Comparison of ENCODE assay signal across 9 cellular contexts in the genomic region with DNA sequence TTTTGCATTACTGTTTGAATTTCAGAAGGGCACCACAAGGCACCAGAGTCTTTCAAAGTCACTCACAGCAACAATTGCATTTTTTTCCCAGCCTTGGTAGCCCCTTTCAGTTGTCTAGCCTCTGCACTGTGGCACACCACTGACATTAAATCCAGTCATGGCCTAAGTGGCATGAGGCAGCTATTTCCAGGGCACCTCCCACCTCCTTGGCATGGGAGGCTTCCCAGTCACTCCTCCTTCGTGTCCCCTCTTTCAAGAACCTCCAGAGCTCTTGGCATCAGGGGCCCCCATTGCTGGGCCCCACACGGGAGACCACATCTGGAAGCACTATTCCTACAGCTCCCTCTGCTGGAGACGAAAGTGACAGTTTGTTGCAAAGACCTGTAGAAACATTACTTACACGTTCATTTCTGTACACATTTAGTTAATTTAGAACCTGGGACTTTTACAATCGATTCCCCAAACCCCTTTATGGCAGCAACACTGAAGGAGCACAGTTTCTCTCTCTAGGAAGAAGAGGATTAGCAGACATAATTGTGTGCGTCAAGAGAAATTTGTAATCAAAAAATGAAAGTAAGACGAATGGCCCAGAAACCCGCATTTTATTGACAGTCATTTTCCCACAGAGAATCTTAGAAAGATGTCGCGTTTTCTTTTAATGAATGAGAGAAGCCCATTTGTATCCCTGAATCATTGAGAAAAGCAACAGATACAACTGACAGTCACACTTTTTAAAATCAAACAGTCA. TPM values are rescaled to one million over a fixed set of nuclear protein-coding genes. Genes with fewer than 3 reads are reported as not detected.
DNase-seq lines count a peak whose midpoint lies in the region; ATAC-seq, FAIRE-seq and TF ChIP-seq lines count a peak whose summit lies in the region.
"Had no signal": no experiment of that assay in that cellular context is flagged by ENCODE, and none has a peak within 500 bp of the region (broad histone marks: within the 10 kb centered on the region; RNA-seq: fewer than 3 reads in every experiment).

No MANE protein-coding gene starts in this region.

- H3K4me2 ChIP-seq in MM.1S (ENCODE audit: low read depth, low read length) (no peak overlapping the region), K562 (ENCODE audit: insufficient read depth, low read length) (no peak overlapping the region), neural cell (ENCODE audit: low read length) (no peak overlapping the region)

- DNase-seq in NCI-H82 (lab: John Stamatoyannopoulos, UW) (peak; percentile 65), NCI-H82 treated with DMSO at 0.1 percent for 48 hours (lab: John Stamatoyannopoulos, UW; ENCODE audit: unreplicated experiment) (no peak), MM.1S (no peak), K562 (ENCODE audit: extremely low read depth in 1 of 4, low spot score in 3 of 4) (peak in 3 of 4 experiments; percentile 66 to 74 (median 67)), NCI-H128 (lab: John Stamatoyannopoulos, UW; ENCODE audit: unreplicated experiment) (no peak), H4 (ENCODE audit: low spot score) (no peak), GF-D8 (lab: John Stamatoyannopoulos, UW) (no peak)

- POLR2A ChIA-PET in K562 (lab: Yijun Ruan, JAX): interaction anchor here (0.7 to 1.1 kb wide), 8 partner anchors 9 to 133 kb away, joined by 3 to 6 read pairs (median 4); no protein-coding TSS in a partner anchor

- peak; percentile 76 for TF ChIP-seq POLR2A in K562 (conservative IDR thresholded peaks at IDR 0.05)

- peaks cover 9% of the 10 kb centered on the region for H3K27me3 ChIP-seq in MM.1S (replicated peaks; ENCODE audit: insufficient read depth, low read length)
- H3K27me3 ChIP-seq in K562 (ENCODE audit: control insufficient read depth in 2 of 2, insufficient read depth in 2 of 2, low read length in 2 of 2): no peaks in the 10 kb centered on the region
- H3K27me3 ChIP-seq in neural cell (ENCODE audit: insufficient read depth, low read depth, low read length): peaks cover 14% of the 10 kb centered on the region

- peak; percentile 71 for ATAC-seq in K562

- H3K9me3 ChIP-seq in MM.1S (replicated peaks; ENCODE audit: insufficient read depth, low read length) (no peaks in the 10 kb centered on the region), K562 (replicated peaks; ENCODE audit: control insufficient read depth, insufficient read depth, low read depth, low read length) (no peaks in the 10 kb centered on the region), neural cell (ENCODE audit: low read length) (no peaks in the 10 kb centered on the region)

- TF ChIP-seq EP300 in K562 (IDR thresholded peaks at IDR 0.05; ENCODE audit: low read length) (no peak), neural cell (conservative IDR thresholded peaks at IDR 0.05; ENCODE audit: poor library complexity, severe bottlenecking) (no peak)

- H3K79me2 ChIP-seq in MM.1S (ENCODE audit: low read length) (peaks cover 37% of the 10 kb centered on the region), K562 (ENCODE audit: control insufficient read depth, insufficient read depth, low read length) (peaks cover 39% of the 10 kb centered on the region), neural cell (replicated peaks; ENCODE audit: insufficient read depth, low read length) (no peaks in the 10 kb centered on the region)

- H3F3A ChIP-seq in MM.1S (ENCODE audit: insufficient read depth, low read length): peaks cover 16% of the 10 kb centered on the region
- H3F3A ChIP-seq in neural cell (ENCODE audit: insufficient read depth, low read length, poor library complexity, severe bottlenecking): no peaks in the 10 kb centered on the region

- no peaks in the 10 kb centered on the region for H3K9me2 ChIP-seq in MM.1S (replicated peaks; ENCODE audit: insufficient read depth, low read length)
- H3K9me2 ChIP-seq in neural cell (ENCODE audit: insufficient read depth, low read length): no peaks in the 10 kb centered on the region

- H3K36me3 ChIP-seq in MM.1S (replicated peaks; ENCODE audit: insufficient read depth, low read length) (no peaks in the 10 kb centered on the region), K562 (ENCODE audit: control insufficient read depth, insufficient read depth, low read length) (peaks cover 63% of the 10 kb centered on the region), neural cell (ENCODE audit: insufficient read depth, low read length) (no peaks in the 10 kb centered on the region)

- WGBS in K562 (ENCODE audit: insufficient coverage, low coverage, missing lambda C conversion rate): 61% methylated on average over 10 of the region's 10 CpGs

- H2AFZ ChIP-seq in MM.1S (ENCODE audit: low read length) (no peak overlapping the region), K562 (ENCODE audit: low read depth, low read length) (no peak overlapping the region), neural cell (ENCODE audit: low read depth, low read length) (no peak overlapping the region)

- in situ Hi-C loops in K562 (cut with MboI): no loop called here

- CTCF ChIA-PET in K562 (lab: Yijun Ruan, JAX; ENCODE audit: low intra/inter-chr PET ratio): interaction anchor here (0.6 kb wide), 1 partner anchor 82 kb away, joined by 3 read pairs; no protein-coding TSS in a partner anchor

- H3K4me1 ChIP-seq in MM.1S (ENCODE audit: low read length) (no peaks in the 10 kb centered on the region), K562 (replicated peaks in 1 of 2; ENCODE audit: control insufficient read depth in 2 of 2, insufficient read depth in 2 of 2, low read length in 2 of 2) (peaks cover 3 to 5% of the 10 kb centered on the region in 2 experiments; a peak in 3 of 5 replicates)

- H3K27ac ChIP-seq in MM.1S (ENCODE audit: low read length) (no peak overlapping the region), K562 (ENCODE audit: extremely low read depth, low read depth, low read length) (no peak overlapping the region), neural cell (ENCODE audit: low read length) (no peak overlapping the region)

- intact Hi-C loops in K562 (cut with micrococcal nuclease): loop anchor here (1.0 kb wide), 1 partner anchor 133 kb away; no protein-coding TSS in a partner anchor

- peaks cover 5% of the 10 kb centered on the region for H3K9me1 ChIP-seq in K562 (ENCODE audit: control insufficient read depth, insufficient read depth, low read length)

- TF ChIP-seq RAD21 in K562 (CRISPR knock-in tag; conservative IDR thresholded peaks at IDR 0.05 in 1 of 2, IDR thresholded peaks at IDR 0.05 in 1 of 2) (peak in 1 of 2 experiments; percentile 60; a peak in 3 of 4 replicates), neural cell (conservative IDR thresholded peaks at IDR 0.05) (peak; percentile 79)

- H3K9ac ChIP-seq in MM.1S (ENCODE audit: low read length): no peak overlapping the region
- no peak overlapping the region for H3K9ac ChIP-seq in K562 (ENCODE audit: insufficient read depth in 1 of 2, low read depth in 2 of 2, low read length in 2 of 2)
- no peak overlapping the region for H3K9ac ChIP-seq in neural cell (ENCODE audit: low read length)

- peak; percentile 38 for TF ChIP-seq CTCF in MM.1S (IDR thresholded peaks at IDR 0.05; ENCODE audit: low read length)
- TF ChIP-seq CTCF in K562 (IDR thresholded peaks at IDR 0.05 in 2 of 3, conservative IDR thresholded peaks at IDR 0.05 in 1 of 3; ENCODE audit: insufficient read depth in 2 of 3, low read depth in 1 of 3, low read length in 3 of 3): peak; percentile 67 to 81 (median 77)
- TF ChIP-seq CTCF in neural cell (IDR thresholded peaks at IDR 0.05; ENCODE audit: poor library complexity, severe bottlenecking): peak; percentile 80

- no TSS peak for BruUV-seq in K562 (replicated peaks; lab: Mats Ljungman, UMichigan)

- H4K20me1 ChIP-seq in MM.1S (ENCODE audit: insufficient read depth, low read length): peaks cover 43% of the 10 kb centered on the region
- peaks cover 49% of the 10 kb centered on the region for H4K20me1 ChIP-seq in K562 (replicated peaks; ENCODE audit: control insufficient read depth, insufficient read depth, low read length)
- no peaks in the 10 kb centered on the region for H4K20me1 ChIP-seq in neural cell (ENCODE audit: insufficient read depth)

- peak; percentile 59 for FAIRE-seq in K562 (lab: Jason Lieb, UNC)

- H3K4me3 ChIP-seq in MM.1S (ENCODE audit: low read length): no peak overlapping the region
- H3K4me3 ChIP-seq in K562: no peak overlapping the region
- no peak overlapping the region for H3K4me3 ChIP-seq in neural cell (ENCODE audit: low read length)

RNA-seq across cellular contexts. Expression of gene CHD5, which starts 5.7 kb away (rescaled TPM):
- total RNA-seq in K562 (2011; cell fraction: chromatin; rRNA removed; ENCODE audit: low replicate concordance): 0.56 and 1.7 TPM in 2 replicates
- total RNA-seq in K562 (2011; cell fraction: nucleolus; rRNA removed): 0.53 and 0.67 TPM in 2 replicates
- total RNA-seq in K562 (2011; cell fraction: nucleoplasm; rRNA removed): 0.23 and 0.37 TPM in 2 replicates
- total RNA-seq in K562 (2014; rRNA removed) (0.18 and 0.49 TPM in 2 replicates), K562 (2014; rRNA removed; fragmentation: Illumina TruSeq; extraction: Trizol) (0.04 and 0.06 TPM in 2 replicates), K562 (2015; rRNA removed; fragmentation: Illumina TruSeq; extraction: Trizol) (0.04 and 0.07 TPM in 2 replicates), K562 (2021) (0.09 and 0.16 TPM in 2 replicates)
- polyA plus RNA-seq in K562 (2011; rRNA removed) (0.11 and 0.16 TPM in 2 replicates), K562 (2014; fragmentation: Illumina TruSeq; extraction: Trizol) (0.03 and 0.39 TPM in 2 replicates), K562 (2014; fragmentation: Nextera tagmentation; extraction: Ambion mirVana) (not detected), K562 (2014; rRNA removed) (0.51 and 0.52 TPM in 2 replicates), neural cell (22.0 and 33.7 TPM in 2 replicates)
- 0.07 and 0.16 TPM in 2 replicates for polyA plus RNA-seq in K562 (2011; cell fraction: cytosol; rRNA removed)
- polyA plus RNA-seq in K562 (2011; cell fraction: nucleus; rRNA removed): 0.75 and 1.2 TPM in 2 replicates
- polyA plus RNA-seq in K562 (2012): 0.09 and 0.18 TPM in 2 replicates
- 0.11 and 0.15 TPM in 2 replicates for polyA minus RNA-seq in K562 (2011; rRNA and poly(A)+ RNA removed)
- not detected in 2 replicates for polyA minus RNA-seq in K562 (2011; cell fraction: cytosol; rRNA and poly(A)+ RNA removed)
- polyA minus RNA-seq in K562 (2011; cell fraction: nucleus; rRNA and poly(A)+ RNA removed): 0.67 TPM in 2 replicates
- 31.7 and 33.1 TPM in 2 replicates for polyA minus RNA-seq in neural cell
- total RNA-seq in H4 (2014; rRNA removed; shearing (Covaris generic)): 0.04 TPM in 2 replicates

RNA-seq across cellular contexts. Expression of gene RPL22, which starts 13.6 kb away (rescaled TPM):
- 123 and 176 TPM in 2 replicates for total RNA-seq in K562 (2011; cell fraction: chromatin; rRNA removed; ENCODE audit: low replicate concordance)
- total RNA-seq in K562 (2011; cell fraction: nucleolus; rRNA removed): 90.0 and 92.7 TPM in 2 replicates
- 151 and 187 TPM in 2 replicates for total RNA-seq in K562 (2011; cell fraction: nucleoplasm; rRNA removed)
- total RNA-seq in K562 (2014; rRNA removed) (344 and 467 TPM in 2 replicates), K562 (2014; rRNA removed; fragmentation: Illumina TruSeq; extraction: Trizol) (1,165 and 1,306 TPM in 2 replicates), K562 (2015; rRNA removed; fragmentation: Illumina TruSeq; extraction: Trizol) (548 and 579 TPM in 2 replicates), K562 (2021) (578 and 629 TPM in 2 replicates)
- polyA plus RNA-seq in K562 (2011; rRNA removed) (446 and 607 TPM in 2 replicates), K562 (2014; fragmentation: Illumina TruSeq; extraction: Trizol) (658 and 673 TPM in 2 replicates), K562 (2014; fragmentation: Nextera tagmentation; extraction: Ambion mirVana) (100 to 1,000 TPM; 581 to 618 TPM), K562 (2014; rRNA removed) (542 and 593 TPM in 2 replicates), neural cell (275 and 294 TPM in 2 replicates)
- 48.5 and 166 TPM in 2 replicates for polyA plus RNA-seq in K562 (2011; cell fraction: cytosol; rRNA removed)
- polyA plus RNA-seq in K562 (2011; cell fraction: nucleus; rRNA removed): 62.0 and 114 TPM in 2 replicates
- polyA plus RNA-seq in K562 (2012): 1,489 and 2,642 TPM in 2 replicates
- polyA minus RNA-seq in K562 (2011; rRNA and poly(A)+ RNA removed): 169 and 228 TPM in 2 replicates
- 72.4 and 86.6 TPM in 2 replicates for polyA minus RNA-seq in K562 (2011; cell fraction: cytosol; rRNA and poly(A)+ RNA removed)
- 44.0 and 81.2 TPM in 2 replicates for polyA minus RNA-seq in K562 (2011; cell fraction: nucleus; rRNA and poly(A)+ RNA removed)
- 180 and 190 TPM in 2 replicates for polyA minus RNA-seq in neural cell
- total RNA-seq in H4 (2014; rRNA removed; shearing (Covaris generic)): 113 and 140 TPM in 2 replicates

RNA-seq across cellular contexts. Expression of gene RNF207, which starts 20.1 kb away (rescaled TPM):
- 82.0 and 222 TPM in 2 replicates for total RNA-seq in K562 (2011; cell fraction: chromatin; rRNA removed; ENCODE audit: low replicate concordance)
- total RNA-seq in K562 (2011; cell fraction: nucleolus; rRNA removed): 147 and 149 TPM in 2 replicates
- 90.3 and 94.3 TPM in 2 replicates for total RNA-seq in K562 (2011; cell fraction: nucleoplasm; rRNA removed)
- 16.8 and 17.8 TPM in 2 replicates for total RNA-seq in K562 (2014; rRNA removed)
- total RNA-seq in K562 (2014; rRNA removed; fragmentation: Illumina TruSeq; extraction: Trizol): 5.3 and 7.0 TPM in 2 replicates
- total RNA-seq in K562 (2015; rRNA removed; fragmentation: Illumina TruSeq; extraction: Trizol): 10.9 and 12.9 TPM in 2 replicates
- total RNA-seq in K562 (2021): 21.7 and 26.6 TPM in 2 replicates
- 10.8 and 17.6 TPM in 2 replicates for polyA plus RNA-seq in K562 (2011; rRNA removed)
- polyA plus RNA-seq in K562 (2011; cell fraction: cytosol; rRNA removed): 7.7 and 14.1 TPM in 2 replicates
- 96.4 and 160 TPM in 2 replicates for polyA plus RNA-seq in K562 (2011; cell fraction: nucleus; rRNA removed)
- polyA plus RNA-seq in K562 (2012): 12.5 and 17.6 TPM in 2 replicates
- 13.4 and 14.7 TPM in 2 replicates for polyA plus RNA-seq in K562 (2014; fragmentation: Illumina TruSeq; extraction: Trizol)
- polyA plus RNA-seq in K562 (2014; fragmentation: Nextera tagmentation; extraction: Ambion mirVana): 1 to 10 TPM; 2.7 to 4.3 TPM
- polyA plus RNA-seq in K562 (2014; rRNA removed): 30.6 and 37.1 TPM in 2 replicates
- polyA minus RNA-seq in K562 (2011; rRNA and poly(A)+ RNA removed): 4.7 and 5.8 TPM in 2 replicates
- polyA minus RNA-seq in K562 (2011; cell fraction: cytosol; rRNA and poly(A)+ RNA removed): 9.4 and 12.2 TPM in 2 replicates
- 44.0 and 47.4 TPM in 2 replicates for polyA minus RNA-seq in K562 (2011; cell fraction: nucleus; rRNA and poly(A)+ RNA removed)
- polyA plus RNA-seq in neural cell: 1.7 and 3.5 TPM in 2 replicates
- 1.9 TPM in 2 replicates for polyA minus RNA-seq in neural cell
- total RNA-seq in H4 (2014; rRNA removed; shearing (Covaris generic)): 0.12 and 1.6 TPM in 2 replicates

RNA-seq across cellular contexts. Expression of gene ICMT, which starts 50.0 kb away (rescaled TPM):
- 34.2 and 46.4 TPM in 2 replicates for total RNA-seq in K562 (2011; cell fraction: chromatin; rRNA removed; ENCODE audit: low replicate concordance)
- total RNA-seq in K562 (2011; cell fraction: nucleolus; rRNA removed): 48.3 and 55.9 TPM in 2 replicates
- 56.2 and 77.6 TPM in 2 replicates for total RNA-seq in K562 (2011; cell fraction: nucleoplasm; rRNA removed)
- total RNA-seq in K562 (2014; rRNA removed): 58.3 and 62.9 TPM in 2 replicates
- total RNA-seq in K562 (2014; rRNA removed; fragmentation: Illumina TruSeq; extraction: Trizol): 56.6 and 58.2 TPM in 2 replicates
- total RNA-seq in K562 (2015; rRNA removed; fragmentation: Illumina TruSeq; extraction: Trizol): 63.3 and 67.4 TPM in 2 replicates
- 63.7 and 74.3 TPM in 2 replicates for total RNA-seq in K562 (2021)
- polyA plus RNA-seq in K562 (2011; rRNA removed): 36.2 and 49.5 TPM in 2 replicates
- polyA plus RNA-seq in K562 (2011; cell fraction: cytosol; rRNA removed): 46.0 and 48.8 TPM in 2 replicates
- 20.4 and 21.7 TPM in 2 replicates for polyA plus RNA-seq in K562 (2011; cell fraction: nucleus; rRNA removed)
- 43.1 and 44.0 TPM in 2 replicates for polyA plus RNA-seq in K562 (2012)
- polyA plus RNA-seq in K562 (2014; fragmentation: Illumina TruSeq; extraction: Trizol): 48.5 and 57.1 TPM in 2 replicates
- polyA plus RNA-seq in K562 (2014; fragmentation: Nextera tagmentation; extraction: Ambion mirVana): 1 to 10 TPM; 4.3 to 6.3 TPM
- 41.5 and 50.0 TPM in 2 replicates for polyA plus RNA-seq in K562 (2014; rRNA removed)
- 59.8 and 70.6 TPM in 2 replicates for polyA minus RNA-seq in K562 (2011; rRNA and poly(A)+ RNA removed)
- polyA minus RNA-seq in K562 (2011; cell fraction: cytosol; rRNA and poly(A)+ RNA removed): 38.5 and 45.1 TPM in 2 replicates
- 12.3 and 16.6 TPM in 2 replicates for polyA minus RNA-seq in K562 (2011; cell fraction: nucleus; rRNA and poly(A)+ RNA removed)
- 21.1 and 23.3 TPM in 2 replicates for polyA plus RNA-seq in neural cell
- 40.4 and 41.9 TPM in 2 replicates for polyA minus RNA-seq in neural cell
- total RNA-seq in H4 (2014; rRNA removed; shearing (Covaris generic)): 52.2 and 67.1 TPM in 2 replicates

RNA-seq across cellular contexts. Expression of gene HES3, which starts 58.2 kb away (rescaled TPM):
- total RNA-seq in K562 (2011; cell fraction: chromatin; rRNA removed; ENCODE audit: low replicate concordance): not detected in 2 replicates
- total RNA-seq in K562 (2011; cell fraction: nucleolus; rRNA removed): not detected in 2 replicates
- not detected in 2 replicates for total RNA-seq in K562 (2011; cell fraction: nucleoplasm; rRNA removed)
- total RNA-seq in K562 (2014; rRNA removed) (not detected in 2 replicates), K562 (2014; rRNA removed; fragmentation: Illumina TruSeq; extraction: Trizol) (not detected in 2 replicates), K562 (2015; rRNA removed; fragmentation: Illumina TruSeq; extraction: Trizol) (not detected in 2 replicates), K562 (2021) (0.27 TPM in 1 of 2 replicates, not detected in the other)
- polyA plus RNA-seq in K562 (2011; rRNA removed) (not detected in 2 replicates), K562 (2014; fragmentation: Illumina TruSeq; extraction: Trizol) (not detected in 2 replicates), K562 (2014; fragmentation: Nextera tagmentation; extraction: Ambion mirVana) (not detected), K562 (2014; rRNA removed) (not detected in 2 replicates), neural cell (not detected in 2 replicates)
- polyA plus RNA-seq in K562 (2011; cell fraction: cytosol; rRNA removed): not detected in 2 replicates
- polyA plus RNA-seq in K562 (2011; cell fraction: nucleus; rRNA removed): not detected in 2 replicates
- not detected in 2 replicates for polyA plus RNA-seq in K562 (2012)
- polyA minus RNA-seq in K562 (2011; rRNA and poly(A)+ RNA removed): not detected in 2 replicates
- polyA minus RNA-seq in K562 (2011; cell fraction: cytosol; rRNA and poly(A)+ RNA removed): not detected in 2 replicates
- not detected in 2 replicates for polyA minus RNA-seq in K562 (2011; cell fraction: nucleus; rRNA and poly(A)+ RNA removed)
- not detected in 2 replicates for polyA minus RNA-seq in neural cell
- total RNA-seq in H4 (2014; rRNA removed; shearing (Covaris generic)): not detected in 2 replicates
- total RNA-seq: Daoy had no signal

Comparison
In these comparisons a context has a peak if more than half of its experiments do, and no peak if none do; other contexts are left out.
1. DNase-seq: peak in NCI-H82 (single experiment) and K562 (3 of 4); none in NCI-H82 treated with DMSO at 0.1 percent for 48 hours (single experiment), MM.1S (single experiment), NCI-H128 (single experiment), H4 (single experiment) and GF-D8 (single experiment).
2. Peak in every context shown above with its lines, with median percentiles within 50 percentile points of each other: CTCF ChIP-seq.